16 cellular contexts compared by ENCODE assay signal in genomic region chr14:34359423-34360120, GRCh38.
DNase-seq lines count a peak whose midpoint lies in the region; ATAC-seq, FAIRE-seq and TF ChIP-seq lines count a peak whose summit lies in the region.
"Had no signal": no experiment of that assay in that cellular context is flagged by ENCODE, and none has a peak within 500 bp of the region (broad histone marks: within the 10 kb centered on the region; RNA-seq: fewer than 3 reads in every experiment).

No MANE protein-coding gene starts in this region.

- H3K4me1 ChIP-seq in Loucy (ENCODE audit: insufficient read depth, low read length, poor library complexity, severe bottlenecking) (no peaks in the 10 kb centered on the region), K562 (replicated peaks in 1 of 2; ENCODE audit: control insufficient read depth in 2 of 2, insufficient read depth in 2 of 2, low read length in 2 of 2) (no peaks in the 10 kb centered on the region; a peak in 2 of 5 replicates), mucosa of descending colon (ENCODE audit: low read depth) (no peaks in the 10 kb centered on the region), SK-N-SH (ENCODE audit: control insufficient read depth in 1 of 2, insufficient read depth in 2 of 2, low read depth in 1 of 2, low read length in 1 of 2) (peaks cover 10 to 12% of the 10 kb centered on the region in 2 experiments; a peak in 3 of 4 replicates)
- H3K4me1 ChIP-seq: Caco-2 had no signal

- H3K9me3 ChIP-seq in Loucy (ENCODE audit: insufficient read depth, low read depth, low read length) = no peaks in the 10 kb centered on the region
- H3K9me3 ChIP-seq in K562 (replicated peaks; ENCODE audit: control insufficient read depth, insufficient read depth, low read depth, low read length) = no peaks in the 10 kb centered on the region
- no peaks in the 10 kb centered on the region for H3K9me3 ChIP-seq in mucosa of descending colon
- H3K9me3 ChIP-seq in SK-N-SH = no peaks in the 10 kb centered on the region
- H3K9me3 ChIP-seq: Caco-2, sigmoid colon had no signal

- H3K4me2 ChIP-seq in Loucy (ENCODE audit: low read depth, low read length, poor library complexity, severe bottlenecking) = no peak overlapping the region
- H3K4me2 ChIP-seq in K562 (ENCODE audit: insufficient read depth, low read length) = no peak overlapping the region
- H3K4me2 ChIP-seq in SK-N-SH = no peak overlapping the region

- CTCF ChIA-PET in K562 (lab: Yijun Ruan, JAX; ENCODE audit: low intra/inter-chr PET ratio) = no interaction called here
- CTCF ChIA-PET in SK-N-SH (lab: Yijun Ruan, JAX) = interaction anchor here (2.1 kb wide), 1 partner anchor 139 kb away, joined by 7 read pairs; no protein-coding TSS in a partner anchor

- FAIRE-seq in K562 (lab: Jason Lieb, UNC) = no peak

- H3K4me1 Mint-ChIP-seq in activated CD4-positive, alpha-beta T cell treated with anti-CD3 and anti-CD28 coated beads, Interleukin-2, amount 10 ng/mL, durations not matched to agents 24 days and 14 days = peaks cover 6% of the 10 kb centered on the region

- H3K9ac ChIP-seq in Loucy (ENCODE audit: low read depth, low read length, poor library complexity, severe bottlenecking) (no peak overlapping the region), K562 (ENCODE audit: insufficient read depth in 1 of 2, low read depth in 2 of 2, low read length in 2 of 2) (no peak overlapping the region), SK-N-SH (no peak overlapping the region)

- H3F3A ChIP-seq in Loucy (ENCODE audit: low read depth) = no peaks in the 10 kb centered on the region
- H3F3A ChIP-seq in SK-N-SH (replicated peaks; ENCODE audit: insufficient read depth) = peaks cover 22% of the 10 kb centered on the region

- no peak for TF ChIP-seq EP300 in K562 (IDR thresholded peaks at IDR 0.05; ENCODE audit: low read length)
- no peak for TF ChIP-seq EP300 in SK-N-SH (IDR thresholded peaks at IDR 0.05; ENCODE audit: borderline replicate concordance in 1 of 2, low read depth in 1 of 2, low read length in 1 of 2)

- H3K27ac ChIP-seq in K562 (ENCODE audit: extremely low read depth, low read depth, low read length) (no peak overlapping the region), SK-N-SH (ENCODE audit: low read depth in 2 of 2, low read length in 1 of 2) (no peak overlapping the region; a peak in 1 of 4 replicates)

- H3K79me2 ChIP-seq in Loucy (ENCODE audit: insufficient read depth, low read length) (no peaks in the 10 kb centered on the region), K562 (ENCODE audit: control insufficient read depth, insufficient read depth, low read length) (no peaks in the 10 kb centered on the region), SK-N-SH (ENCODE audit: insufficient read depth) (no peaks in the 10 kb centered on the region)

- H3K9me3 Mint-ChIP-seq in activated CD4-positive, alpha-beta T cell treated with anti-CD3 and anti-CD28 coated beads, Interleukin-2, amount 10 ng/mL, durations not matched to agents 24 days and 14 days = no peaks in the 10 kb centered on the region

- no peaks in the 10 kb centered on the region for H3K36me3 Mint-ChIP-seq in activated CD4-positive, alpha-beta T cell treated with anti-CD3 and anti-CD28 coated beads, Interleukin-2, amount 10 ng/mL, durations not matched to agents 24 days and 14 days (ENCODE audit: low read depth)

- H3K9me1 ChIP-seq in K562 (ENCODE audit: control insufficient read depth, insufficient read depth, low read length) = no peaks in the 10 kb centered on the region

- TF ChIP-seq CTCF in Loucy (conservative IDR thresholded peaks at IDR 0.05; ENCODE audit: low read length) (no peak), K562 (IDR thresholded peaks at IDR 0.05 in 2 of 3, conservative IDR thresholded peaks at IDR 0.05 in 1 of 3; ENCODE audit: insufficient read depth in 2 of 3, low read depth in 1 of 3, low read length in 3 of 3) (no peak), mucosa of descending colon (IDR thresholded peaks at IDR 0.05) (no peak), SK-N-SH (IDR thresholded peaks at IDR 0.05) (no peak)

- TF ChIP-seq RAD21 in K562 (CRISPR knock-in tag; conservative IDR thresholded peaks at IDR 0.05 in 1 of 2, IDR thresholded peaks at IDR 0.05 in 1 of 2) = no peak
- TF ChIP-seq RAD21 in SK-N-SH (IDR thresholded peaks at IDR 0.05; ENCODE audit: low read length) = no peak

- H3K36me3 ChIP-seq in Loucy (ENCODE audit: insufficient read depth, low read length) (no peaks in the 10 kb centered on the region), K562 (ENCODE audit: control insufficient read depth, insufficient read depth, low read length) (no peaks in the 10 kb centered on the region), mucosa of descending colon (ENCODE audit: low read depth) (no peaks in the 10 kb centered on the region), SK-N-SH (replicated peaks in 1 of 2; ENCODE audit: control insufficient read depth in 1 of 2, insufficient read depth in 2 of 2, low read length in 1 of 2) (no peaks in the 10 kb centered on the region)
- H3K36me3 ChIP-seq: sigmoid colon had no signal

- H3K4me3 ChIP-seq in Loucy (ENCODE audit: low read length, poor library complexity, severe bottlenecking) (no peak overlapping the region), K562 (no peak overlapping the region), mucosa of descending colon (no peak overlapping the region), SK-N-SH (ENCODE audit: low read depth in 2 of 2, low read length in 1 of 2) (no peak overlapping the region)
- H3K4me3 ChIP-seq: sigmoid colon had no signal

- no peaks in the 10 kb centered on the region for H3K9me2 ChIP-seq in Loucy (replicated peaks; ENCODE audit: low read depth, low read length)
- H3K9me2 ChIP-seq in SK-N-SH = no peaks in the 10 kb centered on the region

- peaks cover 3% of the 10 kb centered on the region for H3K27me3 Mint-ChIP-seq in activated CD4-positive, alpha-beta T cell treated with anti-CD3 and anti-CD28 coated beads, Interleukin-2, amount 10 ng/mL, durations not matched to agents 24 days and 14 days

- DNase-seq in Daoy (ENCODE audit: low read depth) (peak; percentile 17), K562 (ENCODE audit: extremely low read depth in 1 of 4, low spot score in 3 of 4) (no peak), mucosa of descending colon (peak; percentile 35 to 55 (median 47)), SK-N-SH (no peak), DMS 273 (lab: John Stamatoyannopoulos, UW; ENCODE audit: unreplicated experiment) (no peak)
- no peak for DNase-seq in activated CD4-positive, alpha-beta T cell treated with anti-CD3 and anti-CD28 coated beads, Interleukin-2, amount 10 ng/mL, durations not matched to agents 24 days and 14 days
- DNase-seq: activated effector memory CD4-positive, alpha-beta T cell treated with Interleukin-2 at 50 U/mL for 16 hours; Caco-2; foreskin melanocyte; GF-D8; left ventricle myocardium superior; NCI-H1105 treated with DMSO at 0.1 percent for 48 hours; sigmoid colon; stimulated activated CD4-positive, alpha-beta T cell treated with anti-CD3 and anti-CD28 coated beads, Interleukin-2, amount 100 ng/mL, for 24 hours had no signal

- H3K4me3 Mint-ChIP-seq in activated CD4-positive, alpha-beta T cell treated with anti-CD3 and anti-CD28 coated beads, Interleukin-2, amount 10 ng/mL, durations not matched to agents 24 days and 14 days = no peak overlapping the region

- H3K27me3 ChIP-seq in Loucy (ENCODE audit: insufficient read depth, low read length, poor library complexity, severe bottlenecking) (no peaks in the 10 kb centered on the region), K562 (ENCODE audit: control insufficient read depth in 2 of 2, insufficient read depth in 2 of 2, low read length in 2 of 2) (no peaks in the 10 kb centered on the region; a peak in 1 of 5 replicates), SK-N-SH (ENCODE audit: insufficient read depth) (no peaks in the 10 kb centered on the region)
- H3K27me3 ChIP-seq: sigmoid colon had no signal

- in situ Hi-C loops in K562 (cut with MboI) = no loop called here

- no peak for TF ChIP-seq POLR2A in K562 (conservative IDR thresholded peaks at IDR 0.05)

- WGBS in K562 (ENCODE audit: insufficient coverage, low coverage, missing lambda C conversion rate) = 5% methylated on average over 5 of the region's 6 CpGs
- 69% methylated on average over 6 of the region's 6 CpGs for WGBS in SK-N-SH (ENCODE audit: low lambda C conversion rate)

- peak overlapping the region; percentile 6; the same call in 1 of the 2 replicates for H2AFZ ChIP-seq in Loucy (ENCODE audit: low read length)
- 0 out of 2 replicates have a peak overlapping the region, but pooled peaks have one; percentile 14 for H2AFZ ChIP-seq in K562 (ENCODE audit: low read depth, low read length)
- no peak overlapping the region for H2AFZ ChIP-seq in SK-N-SH (ENCODE audit: low read depth)

- BruUV-seq in K562 (replicated peaks; lab: Mats Ljungman, UMichigan) = no TSS peak

- ATAC-seq in K562 (no peak), mucosa of descending colon (peak; percentile 77)
- ATAC-seq: left ventricle myocardium superior, Right ventricle myocardium inferior had no signal

- POLR2A ChIA-PET in K562 (lab: Yijun Ruan, JAX) = no interaction called here
- POLR2A ChIA-PET in SK-N-SH (lab: Yijun Ruan, JAX) = no interaction called here

- H4K20me1 ChIP-seq in Loucy (ENCODE audit: insufficient read depth, low read length, poor library complexity, severe bottlenecking) (no peaks in the 10 kb centered on the region), K562 (replicated peaks; ENCODE audit: control insufficient read depth, insufficient read depth, low read length) (no peaks in the 10 kb centered on the region), SK-N-SH (ENCODE audit: insufficient read depth) (no peaks in the 10 kb centered on the region)

- no peak overlapping the region for H3K27ac Mint-ChIP-seq in activated CD4-positive, alpha-beta T cell treated with anti-CD3 and anti-CD28 coated beads, Interleukin-2, amount 10 ng/mL, durations not matched to agents 24 days and 14 days

- intact Hi-C loops in K562 (cut with micrococcal nuclease) (no loop called here), mucosa of descending colon (cut with DNase I, micrococcal nuclease) (no loop called here)
- intact Hi-C loops in activated CD4-positive, alpha-beta T cell treated with anti-CD3 and anti-CD28 coated beads, Interleukin-2, amount 10 ng/mL, durations not matched to agents 24 days and 14 days (cut with micrococcal nuclease) = no loop called here

TF ChIP-seq in SK-N-SH, 30 proteins besides CTCF, POLR2A, EP300 and RAD21:
- TF ChIP-seq TCF12 (IDR thresholded peaks at IDR 0.05) (no peak), JUND (IDR thresholded peaks at IDR 0.05) (no peak), TAF1 (IDR thresholded peaks at IDR 0.05; ENCODE audit: borderline replicate concordance, low read depth, low read length) (no peak)

Comparison
In these comparisons a context has a peak if more than half of its experiments do, and no peak if none do; other contexts are left out.
1. DNase-seq: peak in Daoy (single experiment) and mucosa of descending colon (3 of 3); none in K562 (0 of 4), SK-N-SH (single experiment), DMS 273 (single experiment) and activated CD4-positive, alpha-beta T cell treated with anti-CD3 and anti-CD28 coated beads, Interleukin-2, amount 10 ng/mL, durations not matched to agents 24 days and 14 days (single experiment).